Comparison of ENCODE assay signal across 8 cellular contexts in genomic region chr5:54867310-54867944, GRCh38.
DNase-seq lines count a peak whose midpoint lies in the region; ATAC-seq, FAIRE-seq and TF ChIP-seq lines count a peak whose summit lies in the region.

No MANE protein-coding gene starts in this region.

- no peak for ATAC-seq in HG02588 (IDR thresholded peaks at IDR 0.05; ENCODE audit: unreplicated experiment)

- FAIRE-seq in TTC549 (lab: Jason Lieb, UNC): peak; percentile 46

- H3K4me2 ChIP-seq in MM.1S (ENCODE audit: low read depth, low read length): peak overlapping the region; percentile 53

- no peaks in the 10 kb centered on the region for H3K4me1 ChIP-seq in MM.1S (ENCODE audit: low read length)
- no peaks in the 10 kb centered on the region for H3K4me1 ChIP-seq in prostate gland (replicated peaks)

- H3K9me3 ChIP-seq in MM.1S (replicated peaks; ENCODE audit: insufficient read depth, low read length) (no peaks in the 10 kb centered on the region), prostate gland (no peaks in the 10 kb centered on the region)

- no peaks in the 10 kb centered on the region for H3F3A ChIP-seq in MM.1S (ENCODE audit: insufficient read depth, low read length)

- no peak overlapping the region for H3K9ac ChIP-seq in MM.1S (ENCODE audit: low read length)

- peak overlapping the region; percentile 8; the same call in 1 of the 2 replicates for H3K4me3 ChIP-seq in MM.1S (ENCODE audit: low read length)
- peak overlapping the region in 1 of 2 donors; percentile 2 for H3K4me3 ChIP-seq in foreskin fibroblast (ENCODE audit: low read depth in 1 of 2, low read length in 2 of 2)
- H3K4me3 ChIP-seq in prostate gland: no peak overlapping the region

- no peaks in the 10 kb centered on the region for H3K79me2 ChIP-seq in MM.1S (ENCODE audit: low read length)

- H2AFZ ChIP-seq in MM.1S (ENCODE audit: low read length): peak overlapping the region; percentile 49; the same call in 1 of the 2 replicates

- 24% methylated on average over 7 of the region's 7 CpGs for WGBS in prostate gland

- no peak for TF ChIP-seq POLR2A in prostate gland (IDR thresholded peaks at IDR 0.05)

- H3K27ac ChIP-seq in MM.1S (ENCODE audit: low read length): no peak overlapping the region
- no peak overlapping the region for H3K27ac ChIP-seq in prostate gland

- no peaks in the 10 kb centered on the region for H3K9me2 ChIP-seq in MM.1S (replicated peaks; ENCODE audit: insufficient read depth, low read length)

- DNase-seq in NCI-H2081 (lab: John Stamatoyannopoulos, UW): peak; percentile 14 to 37
- no peak for DNase-seq in NCI-H2081 treated with DMSO at 0.1 percent for 48 hours (lab: John Stamatoyannopoulos, UW)
- peak; percentile 78 for DNase-seq in MM.1S
- DNase-seq in foreskin fibroblast: peak; percentile 26 to 71
- no peak for DNase-seq in prostate gland (ENCODE audit: low spot score)
- no peak for DNase-seq in HPDE6-E6E7 (ENCODE audit: extremely low spot score)

- H3K27me3 ChIP-seq in MM.1S (replicated peaks; ENCODE audit: insufficient read depth, low read length) (no peaks in the 10 kb centered on the region), prostate gland (replicated peaks; ENCODE audit: insufficient read depth) (no peaks in the 10 kb centered on the region)

- intact Hi-C loops in prostate gland (cut with DNase I): loop anchor here (10.0 kb wide), 1 partner anchor 623 kb away; no protein-coding TSS in a partner anchor

- H4K20me1 ChIP-seq in MM.1S (ENCODE audit: insufficient read depth, low read length): no peaks in the 10 kb centered on the region

- H3K36me3 ChIP-seq in MM.1S (replicated peaks; ENCODE audit: insufficient read depth, low read length) (no peaks in the 10 kb centered on the region), prostate gland (no peaks in the 10 kb centered on the region)

- peak; percentile 63 for TF ChIP-seq CTCF in MM.1S (IDR thresholded peaks at IDR 0.05; ENCODE audit: low read length)
- peak; percentile 37 for TF ChIP-seq CTCF in foreskin fibroblast (IDR thresholded peaks at IDR 0.05; ENCODE audit: low read depth, low read length)
- peak; percentile 53 to 71 (median 68) for TF ChIP-seq CTCF in prostate gland (IDR thresholded peaks at IDR 0.05)

Comparison
In these comparisons a context has a peak if more than half of its experiments do, and no peak if none do; other contexts are left out.
1. DNase-seq: peak in NCI-H2081 (2 of 2), MM.1S (single experiment) and foreskin fibroblast (2 of 2); none in NCI-H2081 treated with DMSO at 0.1 percent for 48 hours (single experiment), prostate gland (single experiment) and HPDE6-E6E7 (single experiment).
2. Peak in every context shown above with its lines, with median percentiles within 50 percentile points of each other: CTCF ChIP-seq.